ENCODE assay signal across 8 cellular contexts in the genomic region with DNA sequence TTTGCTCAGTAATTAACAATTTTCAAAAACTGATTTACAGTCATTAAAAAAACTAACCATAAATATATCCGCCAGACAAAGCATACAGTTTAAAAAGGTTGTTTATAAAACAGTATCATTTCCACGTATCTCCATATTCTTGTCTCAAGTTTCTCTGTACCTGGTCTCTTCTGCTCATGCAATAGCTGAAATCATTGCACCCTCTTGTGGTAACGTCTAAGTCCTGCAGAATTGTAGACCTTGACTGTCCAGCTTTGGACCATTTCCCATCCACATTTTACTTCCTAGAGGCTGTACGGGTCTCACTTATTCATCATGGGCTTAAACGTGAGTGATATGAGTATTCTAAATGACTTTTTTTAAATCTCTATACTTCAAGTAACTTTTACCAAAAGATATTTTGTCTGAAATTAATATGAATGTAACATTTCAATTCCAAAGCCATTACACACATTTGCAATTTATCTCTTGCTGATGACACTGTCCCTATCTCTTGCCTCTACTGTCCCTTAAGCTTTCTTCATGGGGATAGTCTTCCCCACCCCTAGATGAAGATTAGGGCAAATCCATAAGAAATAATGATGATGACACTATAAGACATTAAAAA.
DNase-seq lines count a peak whose midpoint lies in the region; ATAC-seq, FAIRE-seq and TF ChIP-seq lines count a peak whose summit lies in the region.

No MANE protein-coding gene starts in this region.

- H3K27ac ChIP-seq in Peyer's patch = no peak overlapping the region
- no peak overlapping the region for H3K27ac ChIP-seq in endodermal cell (ENCODE audit: low read depth, low read length)

- H3K4me1 ChIP-seq in Peyer's patch = no peaks in the 10 kb centered on the region
- no peaks in the 10 kb centered on the region for H3K4me1 ChIP-seq in endodermal cell (ENCODE audit: control insufficient read depth, insufficient read depth, low read length)

- ATAC-seq in GM19023 (IDR thresholded peaks at IDR 0.05; ENCODE audit: unreplicated experiment) (peak; percentile 52), HG03565 (IDR thresholded peaks at IDR 0.05; ENCODE audit: unreplicated experiment) (peak; percentile 72)

- TF ChIP-seq CTCF in D721Med (IDR thresholded peaks at IDR 0.05; ENCODE audit: insufficient read depth, missing control alignments) (peak; percentile 64), Peyer's patch (IDR thresholded peaks at IDR 0.05) (peak; percentile 16 to 88 (median 68)), endodermal cell (conservative IDR thresholded peaks at IDR 0.05) (peak; percentile 87)

- no peaks in the 10 kb centered on the region for H3K9me3 Mint-ChIP-seq in endodermal cell

- TF ChIP-seq POLR2A in Peyer's patch (IDR thresholded peaks at IDR 0.05) = no peak

- H3K9me3 ChIP-seq in Peyer's patch (no peaks in the 10 kb centered on the region), endodermal cell (ENCODE audit: control insufficient read depth, low read length) (no peaks in the 10 kb centered on the region)

- WGBS in endodermal cell (ENCODE audit: insufficient coverage in 1 of 2, insufficient read length in 1 of 2), 2 experiments = 45 to 51% methylated on average over 2 to 3 of the region's 5 CpGs

- no peaks in the 10 kb centered on the region for H3K27me3 ChIP-seq in Peyer's patch
- peaks cover 8% of the 10 kb centered on the region for H3K27me3 ChIP-seq in endodermal cell (ENCODE audit: control insufficient read depth, insufficient read depth, low read length, poor library complexity, severe bottlenecking)

- H3K27me3 Mint-ChIP-seq in endodermal cell (ENCODE audit: insufficient read depth) = peaks cover 3% of the 10 kb centered on the region

- H3K36me3 Mint-ChIP-seq in endodermal cell (ENCODE audit: low read depth) = no peaks in the 10 kb centered on the region

- no peak overlapping the region for H3K27ac Mint-ChIP-seq in endodermal cell

- DNase-seq in D721Med (ENCODE audit: insufficient read length, low spot score) = no peak
- DNase-seq in Peyer's patch = no peak
- DNase-seq in endodermal cell = no peak
- DNase-seq in mucosa of gallbladder (ENCODE audit: low spot score) = peak; percentile 33
- no peak for DNase-seq in effector CD4-positive, alpha-beta T cell
- no peak for DNase-seq in activated naive CD4-positive, alpha-beta T cell treated with Interleukin-2 at 50 U/mL for 16 hours

- H3K4me3 ChIP-seq in Peyer's patch (no peak overlapping the region), endodermal cell (ENCODE audit: low read length) (no peak overlapping the region)

- H3K4me3 Mint-ChIP-seq in endodermal cell = no peak overlapping the region

- FAIRE-seq in D721Med (lab: Jason Lieb, UNC) = peak; percentile 25

- H3K36me3 ChIP-seq in Peyer's patch = no peaks in the 10 kb centered on the region
- no peaks in the 10 kb centered on the region for H3K36me3 ChIP-seq in endodermal cell (ENCODE audit: control insufficient read depth, insufficient read depth, low read length)

- no peak overlapping the region for H3K9ac ChIP-seq in endodermal cell (ENCODE audit: extremely low read depth, low read length, poor library complexity, severe bottlenecking)

- H3K4me1 Mint-ChIP-seq in endodermal cell = no peaks in the 10 kb centered on the region
